1 cellular context compared by ENCODE assay signal in the genomic region with DNA sequence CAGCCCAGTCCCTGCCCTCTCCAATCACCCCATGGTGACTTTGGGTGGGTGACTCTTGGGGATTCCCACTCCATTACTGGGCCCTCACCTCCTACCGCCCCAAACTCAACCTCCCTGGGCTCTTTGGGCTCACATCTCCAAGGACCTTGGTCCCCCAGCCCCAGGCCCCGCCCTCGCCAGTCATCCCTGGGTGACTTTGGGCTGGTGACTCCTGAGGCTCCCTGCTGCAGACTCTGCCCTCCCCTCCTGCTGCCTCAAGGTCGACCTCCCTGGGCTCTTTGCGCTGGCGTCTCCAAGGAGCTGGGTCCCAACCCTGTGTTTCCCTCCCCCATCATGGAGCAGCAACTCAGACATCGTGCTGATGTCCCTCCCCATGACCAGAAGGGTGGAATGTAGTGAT.
TF ChIP-seq lines count a peak whose summit lies in the region.

No MANE protein-coding gene starts in this region.

TF ChIP-seq in H1, 55 proteins besides CTCF, POLR2A, EP300 and RAD21 (continued from another document):
- TF ChIP-seq ATF3 (IDR thresholded peaks at IDR 0.05; ENCODE audit: insufficient read depth, low read depth, low read length), result no peak
